In the genomic region with DNA sequence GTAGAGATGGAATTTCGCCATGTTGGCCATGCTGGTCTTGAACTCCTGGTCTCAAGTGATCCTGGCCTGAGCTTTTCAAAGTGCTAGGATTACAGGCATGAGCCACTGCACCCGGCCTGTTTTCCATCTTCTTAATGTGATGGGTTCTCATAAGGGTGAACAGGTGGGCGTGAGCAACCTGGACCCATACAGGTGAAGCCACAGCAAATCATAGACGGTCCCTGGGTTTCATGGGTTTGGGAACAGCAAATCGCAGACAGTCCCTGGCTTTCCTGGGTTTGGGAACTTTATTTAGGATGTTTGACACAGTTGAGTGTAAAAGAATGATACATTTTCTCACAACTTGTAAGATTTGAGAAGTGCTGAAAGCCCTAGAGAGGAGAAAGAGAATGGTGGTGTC, we compare ENCODE assay signal across 33 cellular contexts. TPM values are rescaled to one million over a fixed set of nuclear protein-coding genes. Genes with fewer than 3 reads are reported as not detected.
"Had no signal": no experiment of that assay in that cellular context is flagged by ENCODE, and none has a peak within 500 bp of the region (broad histone marks: within the 10 kb centered on the region; RNA-seq: fewer than 3 reads in every experiment).

No MANE protein-coding gene starts in this region.

- H3K4me3 Mint-ChIP-seq: activated CD4-positive, alpha-beta memory T cell treated with anti-CD3 and anti-CD28 coated beads, Interleukin-2, amount 10 ng/mL, durations not matched to agents 7 days and 5 days; activated CD8-positive, alpha-beta memory T cell treated with anti-CD3 and anti-CD28 coated beads, Interleukin-2, amount 10 ng/mL, durations not matched to agents 7 days and 5 days; activated naive CD4-positive, alpha-beta T cell treated with anti-CD3 and anti-CD28 coated beads, Interleukin-2, amount 50 U/mL, for 24 hours; activated naive CD8-positive, alpha-beta T cell treated with anti-CD3 and anti-CD28 coated beads, Interleukin-2, amount 10 ng/mL, durations not matched to agents 7 days and 5 days; central memory CD8-positive, alpha-beta T cell; T-helper 1 cell treated with Interleukin-12 subunit alpha and Interleukin-12 subunit beta and Interleukin-4 antibody, amounts not matched to agents 30 μg/mL and 1 μg/mL, for 36 hours; T-helper 2 cell treated with Interferon-gamma antibody and Interleukin-4, amounts not matched to agents 5 μg/mL and 100 μg/mL, for 36 hours had no signal

- H3K9me3 ChIP-seq: ascending aorta, MG63, Peyer's patch, SJSA1, SK-N-SH had no signal

- H3K27ac ChIP-seq: ascending aorta, cardiac muscle cell, Peyer's patch, SJSA1, VCaP had no signal

- H3K9me2 ChIP-seq: SK-N-SH had no signal

- H3K9ac ChIP-seq: SK-N-SH had no signal

- H3K9me3 Mint-ChIP-seq: activated CD4-positive, alpha-beta memory T cell treated with anti-CD3 and anti-CD28 coated beads, Interleukin-2, amount 10 ng/mL, durations not matched to agents 7 days and 5 days; activated naive CD4-positive, alpha-beta T cell treated with anti-CD3 and anti-CD28 coated beads, Interleukin-2, amount 50 U/mL, for 24 hours; activated naive CD8-positive, alpha-beta T cell treated with anti-CD3 and anti-CD28 coated beads, Interleukin-2, amount 10 ng/mL, durations not matched to agents 7 days and 5 days; central memory CD8-positive, alpha-beta T cell; T-helper 1 cell treated with Interleukin-12 subunit alpha and Interleukin-12 subunit beta and Interleukin-4 antibody, amounts not matched to agents 30 μg/mL and 1 μg/mL, for 36 hours; T-helper 2 cell treated with Interferon-gamma antibody and Interleukin-4, amounts not matched to agents 5 μg/mL and 100 μg/mL, for 36 hours had no signal

- H3K27me3 Mint-ChIP-seq: activated naive CD4-positive, alpha-beta T cell treated with anti-CD3 and anti-CD28 coated beads, Interleukin-2, amount 50 U/mL, for 24 hours had no signal

- H3K27me3 ChIP-seq: ascending aorta, Peyer's patch had no signal

- H3K4me1 ChIP-seq: ascending aorta, Peyer's patch, SJSA1 had no signal

- H3K36me3 ChIP-seq: ascending aorta, cardiac muscle cell, MG63, Peyer's patch, SJSA1 had no signal

- H3K36me3 Mint-ChIP-seq: activated CD8-positive, alpha-beta memory T cell treated with anti-CD3 and anti-CD28 coated beads, Interleukin-2, amount 10 ng/mL, durations not matched to agents 7 days and 5 days; activated naive CD4-positive, alpha-beta T cell treated with anti-CD3 and anti-CD28 coated beads, Interleukin-2, amount 50 U/mL, for 24 hours; activated naive CD8-positive, alpha-beta T cell treated with anti-CD3 and anti-CD28 coated beads, Interleukin-2, amount 10 ng/mL, durations not matched to agents 7 days and 5 days had no signal

- DNase-seq: activated CD4-positive, alpha-beta memory T cell treated with anti-CD3 and anti-CD28 coated beads, Interleukin-2, amount 10 ng/mL, durations not matched to agents 7 days and 5 days; activated CD4-positive, alpha-beta T cell treated with anti-CD3 and anti-CD28 coated beads for 1 hour; activated CD4-positive, alpha-beta T cell treated with anti-CD3 and anti-CD28 coated beads for 48 hours; activated CD4-positive, CD25-positive, alpha-beta regulatory T cell; activated CD8-positive, alpha-beta memory T cell treated with anti-CD3 and anti-CD28 coated beads for 24 hours; activated CD8-positive, alpha-beta memory T cell treated with anti-CD3 and anti-CD28 coated beads, Interleukin-2, amount 10 ng/mL, durations not matched to agents 7 days and 5 days; activated CD8-positive, alpha-beta memory T cell treated with anti-CD3 and anti-CD28 coated beads, Interleukin-2, amount 50 U/mL, for 48 hours; activated gamma-delta T cell; activated naive CD4-positive, alpha-beta T cell treated with Interleukin-2 at 50 U/mL for 16 hours; activated naive CD8-positive, alpha-beta T cell treated with anti-CD3 and anti-CD28 coated beads, Interleukin-2, amount 10 ng/mL, durations not matched to agents 7 days and 5 days; activated T-cell treated with anti-CD3 and anti-CD28 coated beads, Interleukin-2, amount 50 U/mL, for 48 hours; amygdala; KG1; MG63; NCI-H1048; NCI-H1436; NCI-H1694; NCI-H1930; NCI-H2081 treated with DMSO at 0.1 percent for 48 hours; NCI-H345; NCI-H748 treated with DMSO at 0.1 percent for 48 hours; NK-92 treated with Interleukin-12 subunit alpha and Interleukin-12 subunit beta, amount 100 ng/mL, for 24 hours; Peyer's patch had no signal

- H3K4me3 ChIP-seq: ascending aorta, cardiac muscle cell, MG63, Peyer's patch, SJSA1 had no signal

- ATAC-seq: activated CD8-positive, alpha-beta memory T cell treated with anti-CD3 and anti-CD28 coated beads, Interleukin-2, amount 10 ng/mL, durations not matched to agents 7 days and 5 days; PC-3 had no signal

- H3K4me1 Mint-ChIP-seq: activated CD4-positive, alpha-beta memory T cell treated with anti-CD3 and anti-CD28 coated beads, Interleukin-2, amount 10 ng/mL, durations not matched to agents 7 days and 5 days; activated CD8-positive, alpha-beta memory T cell treated with anti-CD3 and anti-CD28 coated beads, Interleukin-2, amount 10 ng/mL, durations not matched to agents 7 days and 5 days; activated naive CD4-positive, alpha-beta T cell treated with anti-CD3 and anti-CD28 coated beads, Interleukin-2, amount 50 U/mL, for 24 hours; central memory CD8-positive, alpha-beta T cell had no signal

- H3K4me2 ChIP-seq: SK-N-SH had no signal

- H3K27ac Mint-ChIP-seq: activated CD4-positive, alpha-beta memory T cell treated with anti-CD3 and anti-CD28 coated beads, Interleukin-2, amount 10 ng/mL, durations not matched to agents 7 days and 5 days; activated CD8-positive, alpha-beta memory T cell treated with anti-CD3 and anti-CD28 coated beads, Interleukin-2, amount 10 ng/mL, durations not matched to agents 7 days and 5 days; activated naive CD4-positive, alpha-beta T cell treated with anti-CD3 and anti-CD28 coated beads, Interleukin-2, amount 50 U/mL, for 24 hours; activated naive CD8-positive, alpha-beta T cell treated with anti-CD3 and anti-CD28 coated beads, Interleukin-2, amount 10 ng/mL, durations not matched to agents 7 days and 5 days; T-helper 1 cell treated with Interleukin-12 subunit alpha and Interleukin-12 subunit beta and Interleukin-4 antibody, amounts not matched to agents 30 μg/mL and 1 μg/mL, for 36 hours; T-helper 2 cell treated with Interferon-gamma antibody and Interleukin-4, amounts not matched to agents 5 μg/mL and 100 μg/mL, for 36 hours had no signal

RNA-seq across cellular contexts. Expression of a gene that starts 12.9 kb away (rescaled TPM):
- total RNA-seq: activated CD8-positive, alpha-beta memory T cell treated with anti-CD3 and anti-CD28 coated beads, Interleukin-2, amount 10 ng/mL, durations not matched to agents 7 days and 5 days; activated naive CD8-positive, alpha-beta T cell treated with anti-CD3 and anti-CD28 coated beads, Interleukin-2, amount 10 ng/mL, durations not matched to agents 7 days and 5 days; ascending aorta; PC-3; Peyer's patch; SJSA1 had no signal
- polyA plus RNA-seq: cardiac muscle cell, SK-N-SH had no signal

RNA-seq across cellular contexts. Expression of a gene that starts 33.3 kb away (rescaled TPM):
- total RNA-seq: activated CD4-positive, alpha-beta memory T cell treated with anti-CD3 and anti-CD28 coated beads, Interleukin-2, amount 10 ng/mL, durations not matched to agents 7 days and 5 days; activated CD8-positive, alpha-beta memory T cell treated with anti-CD3 and anti-CD28 coated beads, Interleukin-2, amount 10 ng/mL, durations not matched to agents 7 days and 5 days; activated naive CD8-positive, alpha-beta T cell treated with anti-CD3 and anti-CD28 coated beads, Interleukin-2, amount 10 ng/mL, durations not matched to agents 7 days and 5 days; ascending aorta; cardiac muscle cell; PC-3; Peyer's patch; SJSA1 had no signal
- polyA plus RNA-seq: cardiac muscle cell had no signal
